Comparison of ENCODE assay signal across 8 cellular contexts in genomic region chr19:46661735-46662592, GRCh38. TPM values are rescaled to one million over a fixed set of nuclear protein-coding genes. Genes with fewer than 3 reads are reported as not detected.
DNase-seq lines count a peak whose midpoint lies in the region; ATAC-seq, FAIRE-seq and TF ChIP-seq lines count a peak whose summit lies in the region.

No MANE protein-coding gene starts in this region.

- peak overlapping the region; percentile 91 for H3K4me3 Mint-ChIP-seq in T-helper 17 cell
- H3K4me3 Mint-ChIP-seq in type B pancreatic cell = peak overlapping the region; percentile 86

- peak overlapping the region in 9 of 10 donors; percentile 44 to 88 (median 68) for H3K27ac ChIP-seq in heart right ventricle

- no peaks in the 10 kb centered on the region for H3K36me3 ChIP-seq in heart right ventricle

- ATAC-seq in T-helper 17 cell = peak; percentile 52
- ATAC-seq in heart right ventricle = peak; percentile 56 to 90 (median 78)
- no peak for ATAC-seq in HG03442 (IDR thresholded peaks at IDR 0.05; ENCODE audit: unreplicated experiment)

- WGBS in heart right ventricle, 2 donors = 6% methylated on average over 19 of the region's 19 CpGs

- H3K4me3 ChIP-seq in heart right ventricle = peak overlapping the region in 9 of 10 donors; percentile 12 to 77 (median 47)

- TF ChIP-seq CTCF in heart right ventricle (IDR thresholded peaks at IDR 0.05) = peak; percentile 77 to 98 (median 93)
- peak; percentile 93 for TF ChIP-seq CTCF in type B pancreatic cell (conservative IDR thresholded peaks at IDR 0.05)

- no peaks in the 10 kb centered on the region for H3K9me3 ChIP-seq in T-helper 17 cell (ENCODE audit: control insufficient read depth, low read length, poor library complexity, severe bottlenecking)
- H3K9me3 ChIP-seq in heart right ventricle = no peaks in the 10 kb centered on the region

- DNase-seq in GM12892 (ENCODE audit: insufficient read length) (no peak), NCI-H146 (lab: John Stamatoyannopoulos, UW) (peak; percentile 91), T-helper 17 cell (peak; percentile 55 to 65 (median 63)), amniotic stem cell (lab: John Stamatoyannopoulos, UW) (peak; percentile 73), heart right ventricle (peak; percentile 80 to 83), posterior vena cava (ENCODE audit: low spot score) (peak; percentile 93), type B pancreatic cell (ENCODE audit: extremely low spot score, unreplicated experiment) (peak; percentile 87)

- H3K27me3 ChIP-seq in heart right ventricle = peaks cover 0 to 37% (median 0%) of the 10 kb centered on the region in 7 donors

- H3K27me3 Mint-ChIP-seq in T-helper 17 cell = peaks cover 19% of the 10 kb centered on the region
- H3K27me3 Mint-ChIP-seq in type B pancreatic cell = peaks cover 22% of the 10 kb centered on the region

- intact Hi-C loops in heart right ventricle (cut with DNase I) (loop anchor here (1.0 to 10.0 kb wide), 11 partner anchors 45 to 137 kb away; no protein-coding TSS in a partner anchor), posterior vena cava (cut with DNase I) (loop anchor here (2.0 to 10.0 kb wide), 3 partner anchors 47 to 137 kb away; no protein-coding TSS in a partner anchor)

- no peaks in the 10 kb centered on the region for H3K9me3 Mint-ChIP-seq in type B pancreatic cell

- TF ChIP-seq POLR2A in GM12892 (IDR thresholded peaks at IDR 0.05; ENCODE audit: low read depth, low read length) = no peak

- H3K4me1 ChIP-seq in heart right ventricle = peaks cover 3 to 32% (median 20%) of the 10 kb centered on the region in 9 donors

- peaks cover 16% of the 10 kb centered on the region for H3K4me1 Mint-ChIP-seq in T-helper 17 cell
- H3K4me1 Mint-ChIP-seq in type B pancreatic cell (ENCODE audit: unreplicated experiment) = peaks cover 19% of the 10 kb centered on the region

- FAIRE-seq in GM12892 (lab: Jason Lieb, UNC) = peak; percentile 87

- peaks cover 3% of the 10 kb centered on the region for H3K36me3 Mint-ChIP-seq in T-helper 17 cell (ENCODE audit: low read depth)
- no peaks in the 10 kb centered on the region for H3K36me3 Mint-ChIP-seq in type B pancreatic cell

- peak overlapping the region; percentile 84 for H3K27ac Mint-ChIP-seq in T-helper 17 cell
- H3K27ac Mint-ChIP-seq in type B pancreatic cell = peak overlapping the region; percentile 92

RNA-seq across cellular contexts. Expression of gene DACT3, which starts 1.0 kb away (rescaled TPM):
- polyA plus RNA-seq in GM12892 (2012; ENCODE audit: missing spikeins) = 1.7 TPM
- not detected for total RNA-seq in T-helper 17 cell
- total RNA-seq in heart right ventricle = 10 to 100 TPM in 7 of 10 donors, 1 to 10 TPM in 3; 6.9 to 29.3 (median 14.9) TPM
- polyA plus RNA-seq in heart right ventricle = 1 to 10 TPM; 3.9 to 5.0 TPM
- total RNA-seq in posterior vena cava = 100 to 1,000 TPM in 1 of 2 donors, 10 to 100 TPM in 1; 72.0 to 122 TPM
- 1.3 and 24.5 TPM in 2 replicates for total RNA-seq in type B pancreatic cell (ENCODE audit: low replicate concordance)

RNA-seq across cellular contexts. Expression of gene GNG8, which starts 26.0 kb away (rescaled TPM):
- polyA plus RNA-seq in GM12892 (2012; ENCODE audit: missing spikeins) = 21.2 TPM
- not detected for total RNA-seq in T-helper 17 cell
- total RNA-seq in heart right ventricle = 1 to 10 TPM in 2 of 10 donors, not detected in 8; 1.9 to 5.9 TPM
- not detected for polyA plus RNA-seq in heart right ventricle
- not detected for total RNA-seq in posterior vena cava
- 2.4 TPM in 1 of 2 replicates, not detected in the other for total RNA-seq in type B pancreatic cell (ENCODE audit: low replicate concordance)

RNA-seq across cellular contexts. Expression of gene PTGIR, which starts 37.1 kb away (rescaled TPM):
- 13.5 TPM for polyA plus RNA-seq in GM12892 (2012; ENCODE audit: missing spikeins)
- 10 to 100 TPM in 1 of 2 donors, under 1 TPM in 1; 0.70 to 12.5 TPM for total RNA-seq in T-helper 17 cell
- 10 to 100 TPM in 1 of 10 donors, 1 to 10 TPM in 9; 1.4 to 13.7 (median 2.6) TPM for total RNA-seq in heart right ventricle
- 1 to 10 TPM; 5.5 to 8.5 TPM for polyA plus RNA-seq in heart right ventricle
- 10 to 100 TPM; 17.3 to 29.8 TPM for total RNA-seq in posterior vena cava
- 0.46 TPM in 1 of 2 replicates, not detected in the other for total RNA-seq in type B pancreatic cell (ENCODE audit: low replicate concordance)

RNA-seq across cellular contexts. Expression of gene PRKD2, which starts 55.0 kb away (rescaled TPM):
- 31.9 TPM for polyA plus RNA-seq in GM12892 (2012; ENCODE audit: missing spikeins)
- total RNA-seq in T-helper 17 cell = 100 to 1,000 TPM; 112 to 122 TPM
- 10 to 100 TPM; 11.7 to 22.7 (median 12.4) TPM for total RNA-seq in heart right ventricle
- 10 to 100 TPM; 15.9 to 19.5 TPM for polyA plus RNA-seq in heart right ventricle
- 10 to 100 TPM; 25.5 to 25.6 TPM for total RNA-seq in posterior vena cava
- total RNA-seq in type B pancreatic cell (ENCODE audit: low replicate concordance) = 56.8 and 70.8 TPM in 2 replicates
